In genomic region chr2:61920548-61920947, GRCh38 we compare ENCODE assay signal across 23 cellular contexts.
"Had no signal": no experiment of that assay in that cellular context is flagged by ENCODE, and none has a peak within 500 bp of the region (broad histone marks: within the 10 kb centered on the region; RNA-seq: fewer than 3 reads in every experiment).

No MANE protein-coding gene starts in this region.

- H3K9me3 ChIP-seq: Peyer's patch had no signal

- H3K27me3 ChIP-seq: brain microvascular endothelial cell, cardiac muscle cell, Peyer's patch had no signal

- DNase-seq: activated CD4-positive, alpha-beta memory T cell treated with anti-CD3 and anti-CD28 coated beads, Interleukin-2, amount 10 ng/mL, durations not matched to agents 7 days and 5 days; activated CD4-positive, alpha-beta T cell treated with anti-CD3 and anti-CD28 coated beads for 36 hours; activated CD4-positive, alpha-beta T cell treated with anti-CD3 and anti-CD28 coated beads, Interleukin-2, amount 50 U/mL, for 1 hour; activated gamma-delta T cell; activated naive CD4-positive, alpha-beta T cell treated with anti-CD3 and anti-CD28 coated beads for 36 hours; activated T-cell treated with anti-CD3 and anti-CD28 coated beads for 4 hours; activated T-cell treated with anti-CD3 and anti-CD28 coated beads, Interleukin-2, amount 50 U/mL, for 48 hours; amygdala; brain microvascular endothelial cell; KG1; NCI-H1048; NCI-H1930; NCI-H446; NCI-H524; Peyer's patch; SIG-M5; T-helper 1 cell; WERI-Rb-1 had no signal

- H3K4me1 Mint-ChIP-seq: activated CD4-positive, alpha-beta memory T cell treated with anti-CD3 and anti-CD28 coated beads, Interleukin-2, amount 10 ng/mL, durations not matched to agents 7 days and 5 days; activated CD4-positive, alpha-beta T cell treated with anti-CD3 and anti-CD28 coated beads for 36 hours; activated T-helper 17 cell treated with anti-CD3 and anti-CD28 coated beads, Interleukin-2, amount 50 U/mL, for 72 hours had no signal

- H3K27ac Mint-ChIP-seq: activated CD4-positive, alpha-beta memory T cell treated with anti-CD3 and anti-CD28 coated beads, Interleukin-2, amount 10 ng/mL, durations not matched to agents 7 days and 5 days; activated CD4-positive, alpha-beta T cell treated with anti-CD3 and anti-CD28 coated beads for 36 hours; activated naive CD4-positive, alpha-beta T cell treated with anti-CD3 and anti-CD28 coated beads for 36 hours; activated naive CD8-positive, alpha-beta T cell; activated T-helper 17 cell treated with anti-CD3 and anti-CD28 coated beads, Interleukin-2, amount 50 U/mL, for 72 hours; IgD-negative memory B cell had no signal

- H3K9me3 Mint-ChIP-seq: activated CD4-positive, alpha-beta memory T cell treated with anti-CD3 and anti-CD28 coated beads, Interleukin-2, amount 10 ng/mL, durations not matched to agents 7 days and 5 days; activated naive CD4-positive, alpha-beta T cell treated with anti-CD3 and anti-CD28 coated beads for 36 hours; activated T-helper 17 cell treated with anti-CD3 and anti-CD28 coated beads, Interleukin-2, amount 50 U/mL, for 72 hours; IgD-negative memory B cell had no signal

- H3K27me3 Mint-ChIP-seq: activated CD4-positive, alpha-beta memory T cell treated with anti-CD3 and anti-CD28 coated beads, Interleukin-2, amount 10 ng/mL, durations not matched to agents 7 days and 5 days; activated CD4-positive, alpha-beta T cell treated with anti-CD3 and anti-CD28 coated beads for 36 hours; activated naive CD8-positive, alpha-beta T cell; activated T-helper 17 cell treated with anti-CD3 and anti-CD28 coated beads, Interleukin-2, amount 50 U/mL, for 72 hours; IgD-negative memory B cell had no signal

- ATAC-seq: activated CD4-positive, alpha-beta T cell treated with anti-CD3 and anti-CD28 coated beads for 36 hours; activated T-helper 17 cell treated with anti-CD3 and anti-CD28 coated beads, Interleukin-2, amount 50 U/mL, for 72 hours had no signal

- H3K4me1 ChIP-seq: Peyer's patch had no signal

- H3K27ac ChIP-seq: brain microvascular endothelial cell, cardiac muscle cell, Peyer's patch, RWPE1, WERI-Rb-1 had no signal

- H3K4me3 ChIP-seq: cardiac muscle cell, Peyer's patch had no signal

- H3K36me3 ChIP-seq: brain microvascular endothelial cell, cardiac muscle cell, Peyer's patch, WERI-Rb-1 had no signal

- H3K4me3 Mint-ChIP-seq: activated CD4-positive, alpha-beta memory T cell treated with anti-CD3 and anti-CD28 coated beads, Interleukin-2, amount 10 ng/mL, durations not matched to agents 7 days and 5 days; activated CD4-positive, alpha-beta T cell treated with anti-CD3 and anti-CD28 coated beads for 36 hours; activated naive CD4-positive, alpha-beta T cell treated with anti-CD3 and anti-CD28 coated beads for 36 hours; activated naive CD8-positive, alpha-beta T cell; activated T-helper 17 cell treated with anti-CD3 and anti-CD28 coated beads, Interleukin-2, amount 50 U/mL, for 72 hours; IgD-negative memory B cell had no signal
